In the genomic region with DNA sequence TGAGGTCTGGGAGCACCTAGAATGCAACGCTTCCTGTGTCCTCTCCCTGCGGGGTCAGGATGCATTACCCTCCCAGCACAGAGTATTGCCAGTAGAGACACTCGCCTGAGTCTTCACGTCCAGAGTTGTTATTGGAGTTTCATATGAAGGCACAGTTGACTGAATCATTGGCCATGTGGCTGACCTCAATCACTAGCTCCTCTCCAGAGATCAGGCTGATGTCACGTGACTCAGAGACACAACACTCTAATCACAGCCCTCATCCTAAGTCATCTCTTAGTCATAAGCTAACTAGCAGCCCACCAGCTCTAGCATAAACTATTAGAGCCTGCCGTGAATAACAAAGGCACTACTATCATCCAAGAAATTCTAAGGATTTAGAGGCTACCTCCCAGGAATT, we compare ENCODE assay signal across 16 cellular contexts.
DNase-seq lines count a peak whose midpoint lies in the region; ATAC-seq, FAIRE-seq and TF ChIP-seq lines count a peak whose summit lies in the region.
"Had no signal": no experiment of that assay in that cellular context is flagged by ENCODE, and none has a peak within 500 bp of the region (broad histone marks: within the 10 kb centered on the region; RNA-seq: fewer than 3 reads in every experiment).

No MANE protein-coding gene starts in this region.

- FAIRE-seq in frontal cortex (lab: Jason Lieb, UNC) = no peak
- FAIRE-seq: GM12892 had no signal

- H3K4me3 ChIP-seq in astrocyte of the cerebellum (ENCODE audit: low read depth, low read length) = no peak overlapping the region
- H3K4me3 ChIP-seq: left lung, prostate gland had no signal

- in situ Hi-C loops in astrocyte of the cerebellum (cut with HindIII; ENCODE audit: low sequenced_read_pairs) = no loop called here

- TF ChIP-seq CTCF in astrocyte of the cerebellum (IDR thresholded peaks at IDR 0.05; ENCODE audit: low read depth, low read length, missing control alignments) = no peak

- no peak for ATAC-seq in GM19023 (IDR thresholded peaks at IDR 0.05; ENCODE audit: unreplicated experiment)
- ATAC-seq: left lung had no signal

- DNase-seq in AG08395 (ENCODE audit: low spot score) (peak; percentile 61), HS-5 (ENCODE audit: low read depth) (peak; percentile 66), astrocyte of the cerebellum (ENCODE audit: low read depth) (peak; percentile 19), foreskin melanocyte (peak; percentile 75), frontal cortex (ENCODE audit: low spot score in 2 of 2) (no peak), DMS53 treated with DMSO at 0.1 percent for 48 hours (lab: John Stamatoyannopoulos, UW; ENCODE audit: unreplicated experiment) (no peak), substantia nigra (lab: John Stamatoyannopoulos, UW) (no peak)
- DNase-seq: activated effector memory CD4-positive, alpha-beta T cell treated with anti-CD3 and anti-CD28 coated beads, Interleukin-2, amount 50 U/mL, for 16 hours; DMS53; left lung; NK-92 treated with Interleukin-12 subunit alpha and Interleukin-12 subunit beta, amount 100 ng/mL, for 24 hours; SIG-M5; stimulated activated CD4-positive, alpha-beta T cell treated with anti-CD3 and anti-CD28 coated beads, Interleukin-15, amount 100 ng/mL, for 24 hours had no signal

- H3K27ac ChIP-seq in substantia nigra (ENCODE audit: low read depth, low read length, poor library complexity, severe bottlenecking) = no peak overlapping the region
- H3K27ac ChIP-seq: left lung, prostate gland had no signal

Comparison
In these comparisons a context has a peak if more than half of its experiments do, and no peak if none do; other contexts are left out.
1. DNase-seq: peak in AG08395 (single experiment), HS-5 (single experiment), astrocyte of the cerebellum (single experiment) and foreskin melanocyte (single experiment); none in frontal cortex (0 of 2), DMS53 treated with DMSO at 0.1 percent for 48 hours (single experiment) and substantia nigra (0 of 49).